In the genomic region with DNA sequence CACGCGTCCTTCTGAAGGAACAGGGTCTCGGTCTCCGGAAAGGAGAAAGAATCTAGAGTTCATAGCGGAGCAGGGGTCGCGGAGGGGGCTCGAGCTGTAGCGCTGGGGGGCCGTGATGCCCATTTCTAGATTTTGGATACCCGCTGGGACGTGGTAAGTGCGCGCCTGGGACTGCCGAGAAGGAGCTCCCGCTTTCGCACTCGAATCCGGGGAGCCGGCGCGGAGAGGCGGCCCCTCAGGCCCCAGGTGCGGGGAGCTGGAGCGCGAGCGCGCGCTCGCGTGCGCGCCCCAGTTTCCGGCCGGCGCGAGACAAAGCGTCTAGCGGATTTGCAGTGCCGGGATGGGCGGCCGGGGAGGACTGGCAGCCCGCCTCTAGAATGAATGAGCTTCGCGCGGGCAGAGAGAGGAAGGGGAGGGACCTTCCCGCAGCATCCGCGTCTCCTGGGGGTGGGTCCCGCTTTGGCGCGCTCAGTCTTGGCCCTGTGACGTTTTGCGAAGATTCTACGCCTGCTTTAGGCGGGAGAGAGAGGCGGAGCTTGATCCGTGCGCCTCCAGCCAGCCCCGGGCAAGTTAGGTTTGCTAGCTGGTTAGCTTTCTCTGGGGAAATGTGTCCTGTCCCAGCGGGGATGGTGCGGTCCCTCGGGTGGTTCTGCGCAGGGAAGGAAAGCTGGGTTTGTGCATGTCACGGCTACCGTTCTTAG, we compare ENCODE assay signal across 1 cellular context.
TF ChIP-seq lines count a peak whose summit lies in the region.

No MANE protein-coding gene starts in this region.

TF ChIP-seq in HepG2, 621 proteins besides CTCF, POLR2A, EP300 and RAD21 (continued from another document and continues in another):
- no peak for TF ChIP-seq NR2F1 (CRISPR knock-in tag; IDR thresholded peaks at IDR 0.05)
- no peak for TF ChIP-seq CBX1 (IDR thresholded peaks at IDR 0.05; ENCODE audit: low read depth)
- no peak for TF ChIP-seq ZNF556 (CRISPR knock-in tag; IDR thresholded peaks at IDR 0.05; ENCODE audit: borderline replicate concordance)
- no peak for TF ChIP-seq MLLT10 (CRISPR knock-in tag; IDR thresholded peaks at IDR 0.05)
- TF ChIP-seq ZNF644 (CRISPR knock-in tag; IDR thresholded peaks at IDR 0.05; ENCODE audit: low read depth) = no peak
- TF ChIP-seq GLMP (CRISPR knock-in tag; IDR thresholded peaks at IDR 0.05; ENCODE audit: borderline replicate concordance) = no peak
- TF ChIP-seq TEF (CRISPR knock-in tag; IDR thresholded peaks at IDR 0.05) = no peak
- no peak for TF ChIP-seq IRF1 (CRISPR knock-in tag; IDR thresholded peaks at IDR 0.05; ENCODE audit: low read depth)
- peak; percentile 28; the same call in 1 of the 2 replicates for TF ChIP-seq POGK (CRISPR knock-in tag; conservative IDR thresholded peaks at IDR 0.05)
- TF ChIP-seq ZNF619 (CRISPR knock-in tag; IDR thresholded peaks at IDR 0.05) = no peak
- TF ChIP-seq, protein P1, sequence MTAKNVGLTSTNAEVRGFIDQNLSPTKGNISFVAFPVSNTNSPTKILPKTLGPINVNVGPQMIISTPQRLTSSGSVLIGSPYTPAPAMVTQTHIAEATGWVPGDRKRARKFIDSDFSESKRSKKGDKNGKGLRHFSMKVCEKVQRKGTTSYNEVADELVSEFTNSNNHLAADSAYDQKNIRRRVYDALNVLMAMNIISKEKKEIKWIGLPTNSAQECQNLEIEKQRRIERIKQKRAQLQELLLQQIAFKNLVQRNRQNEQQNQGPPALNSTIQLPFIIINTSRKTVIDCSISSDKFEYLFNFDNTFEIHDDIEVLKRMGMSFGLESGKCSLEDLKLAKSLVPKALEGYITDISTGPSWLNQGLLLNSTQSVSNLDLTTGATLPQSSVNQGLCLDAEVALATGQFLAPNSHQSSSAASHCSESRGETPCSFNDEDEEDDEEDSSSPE (CRISPR knock-in tag; IDR thresholded peaks at IDR 0.05) = peak; percentile 96
- TF ChIP-seq PHF20 (CRISPR knock-in tag; IDR thresholded peaks at IDR 0.05) = no peak; the same call in 1 of the 2 replicates
- no peak for TF ChIP-seq SIX4 (CRISPR knock-in tag; IDR thresholded peaks at IDR 0.05)
- TF ChIP-seq CEBPB (IDR thresholded peaks at IDR 0.05; ENCODE audit: borderline replicate concordance, low read depth, low read length) = no peak
- TF ChIP-seq ZNF891 (CRISPR knock-in tag; IDR thresholded peaks at IDR 0.05) = 0 out of 2 replicates have a peak, but pooled peaks have one; percentile 16
- TF ChIP-seq CC2D1A (CRISPR knock-in tag; IDR thresholded peaks at IDR 0.05) = no peak
- TF ChIP-seq, protein P2, sequence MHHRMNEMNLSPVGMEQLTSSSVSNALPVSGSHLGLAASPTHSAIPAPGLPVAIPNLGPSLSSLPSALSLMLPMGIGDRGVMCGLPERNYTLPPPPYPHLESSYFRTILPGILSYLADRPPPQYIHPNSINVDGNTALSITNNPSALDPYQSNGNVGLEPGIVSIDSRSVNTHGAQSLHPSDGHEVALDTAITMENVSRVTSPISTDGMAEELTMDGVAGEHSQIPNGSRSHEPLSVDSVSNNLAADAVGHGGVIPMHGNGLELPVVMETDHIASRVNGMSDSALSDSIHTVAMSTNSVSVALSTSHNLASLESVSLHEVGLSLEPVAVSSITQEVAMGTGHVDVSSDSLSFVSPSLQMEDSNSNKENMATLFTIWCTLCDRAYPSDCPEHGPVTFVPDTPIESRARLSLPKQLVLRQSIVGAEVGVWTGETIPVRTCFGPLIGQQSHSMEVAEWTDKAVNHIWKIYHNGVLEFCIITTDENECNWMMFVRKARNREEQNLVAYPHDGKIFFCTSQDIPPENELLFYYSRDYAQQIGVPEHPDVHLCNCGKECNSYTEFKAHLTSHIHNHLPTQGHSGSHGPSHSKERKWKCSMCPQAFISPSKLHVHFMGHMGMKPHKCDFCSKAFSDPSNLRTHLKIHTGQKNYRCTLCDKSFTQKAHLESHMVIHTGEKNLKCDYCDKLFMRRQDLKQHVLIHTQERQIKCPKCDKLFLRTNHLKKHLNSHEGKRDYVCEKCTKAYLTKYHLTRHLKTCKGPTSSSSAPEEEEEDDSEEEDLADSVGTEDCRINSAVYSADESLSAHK (CRISPR knock-in tag; IDR thresholded peaks at IDR 0.05; ENCODE audit: borderline replicate concordance) = no peak
- TF ChIP-seq ZNF772 (CRISPR knock-in tag; IDR thresholded peaks at IDR 0.05) = peak; percentile 18; the same call in 1 of the 2 replicates
- TF ChIP-seq BRD4 (CRISPR knock-in tag; IDR thresholded peaks at IDR 0.05) = no peak
- no peak for TF ChIP-seq CHD2 (IDR thresholded peaks at IDR 0.05; ENCODE audit: low read depth, low read length)
- no peak for TF ChIP-seq ARNT2 (CRISPR knock-in tag; IDR thresholded peaks at IDR 0.05; ENCODE audit: low read depth)
- TF ChIP-seq ZBTB21 (CRISPR knock-in tag; IDR thresholded peaks at IDR 0.05) = peak; percentile 40; the same call in 1 of the 2 replicates
- TF ChIP-seq, protein P3, sequence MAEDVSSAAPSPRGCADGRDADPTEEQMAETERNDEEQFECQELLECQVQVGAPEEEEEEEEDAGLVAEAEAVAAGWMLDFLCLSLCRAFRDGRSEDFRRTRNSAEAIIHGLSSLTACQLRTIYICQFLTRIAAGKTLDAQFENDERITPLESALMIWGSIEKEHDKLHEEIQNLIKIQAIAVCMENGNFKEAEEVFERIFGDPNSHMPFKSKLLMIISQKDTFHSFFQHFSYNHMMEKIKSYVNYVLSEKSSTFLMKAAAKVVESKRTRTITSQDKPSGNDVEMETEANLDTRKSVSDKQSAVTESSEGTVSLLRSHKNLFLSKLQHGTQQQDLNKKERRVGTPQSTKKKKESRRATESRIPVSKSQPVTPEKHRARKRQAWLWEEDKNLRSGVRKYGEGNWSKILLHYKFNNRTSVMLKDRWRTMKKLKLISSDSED (CRISPR knock-in tag; IDR thresholded peaks at IDR 0.05) = 0 out of 2 replicates have a peak, but pooled peaks have one; percentile 63
- no peak; the same call in 1 of the 2 replicates for TF ChIP-seq ZFP90 (CRISPR knock-in tag; IDR thresholded peaks at IDR 0.05; ENCODE audit: borderline replicate concordance)
- TF ChIP-seq SALL2 (CRISPR knock-in tag; IDR thresholded peaks at IDR 0.05) = no peak
- peak; percentile 53 for TF ChIP-seq YY1 (IDR thresholded peaks at IDR 0.05; ENCODE audit: insufficient read depth, insufficient replicate concordance, low read depth, low read length)
- TF ChIP-seq SRF (IDR thresholded peaks at IDR 0.05; ENCODE audit: low read depth, low read length) = no peak
- TF ChIP-seq ZNF350 (CRISPR knock-in tag; IDR thresholded peaks at IDR 0.05; ENCODE audit: borderline replicate concordance, low read depth) = peak; percentile 50; the same call in 1 of the 2 replicates
- TF ChIP-seq, protein P4, sequence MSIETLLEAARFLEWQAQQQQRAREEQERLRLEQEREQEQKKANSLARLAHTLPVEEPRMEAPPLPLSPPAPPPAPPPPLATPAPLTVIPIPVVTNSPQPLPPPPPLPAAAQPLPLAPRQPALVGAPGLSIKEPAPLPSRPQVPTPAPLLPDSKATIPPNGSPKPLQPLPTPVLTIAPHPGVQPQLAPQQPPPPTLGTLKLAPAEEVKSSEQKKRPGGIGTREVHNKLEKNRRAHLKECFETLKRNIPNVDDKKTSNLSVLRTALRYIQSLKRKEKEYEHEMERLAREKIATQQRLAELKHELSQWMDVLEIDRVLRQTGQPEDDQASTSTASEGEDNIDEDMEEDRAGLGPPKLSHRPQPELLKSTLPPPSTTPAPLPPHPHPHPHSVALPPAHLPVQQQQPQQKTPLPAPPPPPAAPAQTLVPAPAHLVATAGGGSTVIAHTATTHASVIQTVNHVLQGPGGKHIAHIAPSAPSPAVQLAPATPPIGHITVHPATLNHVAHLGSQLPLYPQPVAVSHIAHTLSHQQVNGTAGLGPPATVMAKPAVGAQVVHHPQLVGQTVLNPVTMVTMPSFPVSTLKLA (IDR thresholded peaks at IDR 0.05) = no peak
- TF ChIP-seq ZNF362 (CRISPR knock-in tag; IDR thresholded peaks at IDR 0.05; ENCODE audit: borderline replicate concordance) = no peak
- TF ChIP-seq ZNF678 (CRISPR knock-in tag; IDR thresholded peaks at IDR 0.05) = no peak
- TF ChIP-seq SRSF1 (optimal IDR thresholded peaks at IDR 0.05; ENCODE audit: low read depth, low read length) = no peak
- TF ChIP-seq, protein P5, sequence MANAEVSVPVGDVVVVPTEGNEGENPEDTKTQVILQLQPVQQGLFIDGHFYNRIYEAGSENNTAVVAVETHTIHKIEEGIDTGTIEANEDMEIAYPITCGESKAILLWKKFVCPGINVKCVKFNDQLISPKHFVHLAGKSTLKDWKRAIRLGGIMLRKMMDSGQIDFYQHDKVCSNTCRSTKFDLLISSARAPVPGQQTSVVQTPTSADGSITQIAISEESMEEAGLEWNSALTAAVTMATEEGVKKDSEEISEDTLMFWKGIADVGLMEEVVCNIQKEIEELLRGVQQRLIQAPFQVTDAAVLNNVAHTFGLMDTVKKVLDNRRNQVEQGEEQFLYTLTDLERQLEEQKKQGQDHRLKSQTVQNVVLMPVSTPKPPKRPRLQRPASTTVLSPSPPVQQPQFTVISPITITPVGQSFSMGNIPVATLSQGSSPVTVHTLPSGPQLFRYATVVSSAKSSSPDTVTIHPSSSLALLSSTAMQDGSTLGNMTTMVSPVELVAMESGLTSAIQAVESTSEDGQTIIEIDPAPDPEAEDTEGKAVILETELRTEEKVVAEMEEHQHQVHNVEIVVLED (CRISPR knock-in tag; IDR thresholded peaks at IDR 0.05; ENCODE audit: borderline replicate concordance) = peak; percentile 53
- TF ChIP-seq RFX3 (CRISPR knock-in tag; IDR thresholded peaks at IDR 0.05) = no peak
- TF ChIP-seq SNAI1 (CRISPR knock-in tag; IDR thresholded peaks at IDR 0.05; ENCODE audit: borderline replicate concordance) = no peak
- TF ChIP-seq ZSCAN31 (CRISPR knock-in tag; IDR thresholded peaks at IDR 0.05; ENCODE audit: low read depth) = no peak
- TF ChIP-seq BCLAF1 (IDR thresholded peaks at IDR 0.05) = no peak
- no peak for TF ChIP-seq MATR3 (CRISPR knock-in tag; IDR thresholded peaks at IDR 0.05)
- TF ChIP-seq E2F2 (CRISPR knock-in tag; IDR thresholded peaks at IDR 0.05; ENCODE audit: borderline replicate concordance) = peak; percentile 94; the same call in 1 of the 2 replicates
